ENCODE assay signal across 9 cellular contexts in the genomic region with DNA sequence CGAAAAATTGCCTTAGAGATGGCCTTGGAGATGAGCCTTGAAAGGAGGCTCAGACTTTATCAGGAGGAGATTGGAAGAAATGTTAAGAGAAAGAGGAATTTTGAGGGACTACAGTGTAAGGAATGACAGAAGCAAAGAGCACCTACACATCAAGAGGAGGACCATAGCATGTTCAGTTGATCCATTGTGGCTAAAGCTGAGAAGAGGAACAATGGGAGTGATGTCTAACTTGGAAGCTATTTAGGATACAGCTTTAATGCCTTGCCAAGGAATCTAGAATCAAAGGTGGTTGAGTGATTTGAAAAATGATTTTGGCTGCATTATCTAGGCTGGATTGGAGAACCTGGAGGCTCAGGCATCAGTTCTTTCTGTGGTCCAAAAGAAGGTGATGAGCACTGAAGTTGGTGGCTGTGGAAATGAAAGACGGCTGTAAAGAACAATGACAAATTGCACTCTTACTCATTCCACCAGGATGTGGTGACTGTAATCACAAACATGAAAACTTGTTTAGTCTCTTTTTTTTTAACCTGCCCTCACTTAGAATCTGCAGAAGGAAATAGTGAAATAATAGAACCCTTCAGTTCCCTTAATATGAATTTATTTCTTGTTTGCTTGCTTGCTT. TPM values are rescaled to one million over a fixed set of nuclear protein-coding genes. Genes with fewer than 3 reads are reported as not detected.
DNase-seq lines count a peak whose midpoint lies in the region; ATAC-seq and TF ChIP-seq lines count a peak whose summit lies in the region.
"Had no signal": no experiment of that assay in that cellular context is flagged by ENCODE, and none has a peak within 500 bp of the region (broad histone marks: within the 10 kb centered on the region; RNA-seq: fewer than 3 reads in every experiment).

No MANE protein-coding gene starts in this region.

- H3K9me3 ChIP-seq in CD4-positive, CD25-positive, alpha-beta regulatory T cell (ENCODE audit: control insufficient read depth in 2 of 2, low read length in 2 of 2): no peaks in the 10 kb centered on the region
- H3K9me3 ChIP-seq in tibial artery: no peaks in the 10 kb centered on the region

- no peaks in the 10 kb centered on the region for H3K36me3 ChIP-seq in CD4-positive, CD25-positive, alpha-beta regulatory T cell (ENCODE audit: control insufficient read depth, insufficient read depth, low read length)
- no peaks in the 10 kb centered on the region for H3K36me3 ChIP-seq in tibial artery

- H3K4me1 ChIP-seq in CD4-positive, CD25-positive, alpha-beta regulatory T cell (ENCODE audit: control insufficient read depth, insufficient read depth, low read length, poor library complexity, severe bottlenecking): peaks cover 23% of the 10 kb centered on the region
- peaks cover 0 to 38% (median 4%) of the 10 kb centered on the region in 4 donors for H3K4me1 ChIP-seq in tibial artery

- peak overlapping the region in 2 of 3 donors; percentile 9 to 23 for H3K27ac Mint-ChIP-seq in CD4-positive, CD25-positive, alpha-beta regulatory T cell

- H3K4me3 Mint-ChIP-seq in CD4-positive, CD25-positive, alpha-beta regulatory T cell: peak overlapping the region in 1 of 4 donors; percentile 25

- peak; percentile 68 to 78 for ATAC-seq in CD4-positive, CD25-positive, alpha-beta regulatory T cell (ENCODE audit: low read depth in 2 of 2)
- ATAC-seq in GM19463 (IDR thresholded peaks at IDR 0.05; ENCODE audit: unreplicated experiment): peak; percentile 41
- ATAC-seq in HG03521 (IDR thresholded peaks at IDR 0.05; ENCODE audit: unreplicated experiment): peak; percentile 48

- H3K27me3 Mint-ChIP-seq in CD4-positive, CD25-positive, alpha-beta regulatory T cell: no peaks in the 10 kb centered on the region

- peak overlapping the region; percentile 7 for H3K4me3 ChIP-seq in CD4-positive, CD25-positive, alpha-beta regulatory T cell (ENCODE audit: low read depth, low read length)
- H3K4me3 ChIP-seq in tibial artery: no peak overlapping the region

- intact Hi-C loops in tibial artery (cut with DNase I; ENCODE audit: low total_unique reads): no loop called here

- peaks cover 4% of the 10 kb centered on the region for H3K36me3 Mint-ChIP-seq in CD4-positive, CD25-positive, alpha-beta regulatory T cell

- TF ChIP-seq CTCF in tibial artery (IDR thresholded peaks at IDR 0.05): no peak

- no peaks in the 10 kb centered on the region for H3K27me3 ChIP-seq in CD4-positive, CD25-positive, alpha-beta regulatory T cell (ENCODE audit: control insufficient read depth, insufficient read depth, low read length)
- H3K27me3 ChIP-seq in tibial artery: no peaks in the 10 kb centered on the region

- H3K9me3 Mint-ChIP-seq in CD4-positive, CD25-positive, alpha-beta regulatory T cell: no peaks in the 10 kb centered on the region

- H3K4me1 Mint-ChIP-seq in CD4-positive, CD25-positive, alpha-beta regulatory T cell: peaks cover 23 to 62% (median 46%) of the 10 kb centered on the region in 4 donors

- no peak overlapping the region for H3K27ac ChIP-seq in CD4-positive, CD25-positive, alpha-beta regulatory T cell (ENCODE audit: insufficient read depth, low read length, poor library complexity, severe bottlenecking)
- H3K27ac ChIP-seq in tibial artery: no peak overlapping the region

- DNase-seq in CD4-positive, CD25-positive, alpha-beta regulatory T cell: peak in 2 of 3 donors; percentile 19 to 76
- peak; percentile 6 for DNase-seq in central memory CD4-positive, alpha-beta T cell
- DNase-seq in NCI-H82 (lab: John Stamatoyannopoulos, UW) (no peak), tibial artery (no peak), DMS114 treated with DMSO at 0.1 percent for 48 hours (lab: John Stamatoyannopoulos, UW; ENCODE audit: unreplicated experiment) (no peak), GOT3 (lab: John Stamatoyannopoulos, UW) (no peak)
- DNase-seq: NCI-H446 treated with DMSO at 0.1 percent for 48 hours had no signal

RNA-seq across cellular contexts. Expression of a gene that starts 11.3 kb away (rescaled TPM):
- 14.1 TPM for total RNA-seq in CD4-positive, CD25-positive, alpha-beta regulatory T cell
- polyA plus RNA-seq in CD4-positive, CD25-positive, alpha-beta regulatory T cell: 10 to 100 TPM in 1 of 4 donors, 1 to 10 TPM in 3; 4.2 to 10.1 (median 6.8) TPM

RNA-seq across cellular contexts. Expression of a gene that starts 44.9 kb away (rescaled TPM):
- total RNA-seq in CD4-positive, CD25-positive, alpha-beta regulatory T cell: 23.2 TPM
- 10 to 100 TPM; 33.7 to 44.9 (median 38.8) TPM for polyA plus RNA-seq in CD4-positive, CD25-positive, alpha-beta regulatory T cell

Comparison
In these comparisons a context has a peak if more than half of its experiments do, and no peak if none do; other contexts are left out.
1. DNase-seq: peak in CD4-positive, CD25-positive, alpha-beta regulatory T cell (2 of 3) and central memory CD4-positive, alpha-beta T cell (single experiment); none in NCI-H82 (single experiment), tibial artery (0 of 2), DMS114 treated with DMSO at 0.1 percent for 48 hours (single experiment) and GOT3 (single experiment).
2. Peak in every context shown above with its lines, with median percentiles within 50 percentile points of each other: ATAC-seq.